Comparison of ENCODE assay signal across 1 cellular context in the genomic region with DNA sequence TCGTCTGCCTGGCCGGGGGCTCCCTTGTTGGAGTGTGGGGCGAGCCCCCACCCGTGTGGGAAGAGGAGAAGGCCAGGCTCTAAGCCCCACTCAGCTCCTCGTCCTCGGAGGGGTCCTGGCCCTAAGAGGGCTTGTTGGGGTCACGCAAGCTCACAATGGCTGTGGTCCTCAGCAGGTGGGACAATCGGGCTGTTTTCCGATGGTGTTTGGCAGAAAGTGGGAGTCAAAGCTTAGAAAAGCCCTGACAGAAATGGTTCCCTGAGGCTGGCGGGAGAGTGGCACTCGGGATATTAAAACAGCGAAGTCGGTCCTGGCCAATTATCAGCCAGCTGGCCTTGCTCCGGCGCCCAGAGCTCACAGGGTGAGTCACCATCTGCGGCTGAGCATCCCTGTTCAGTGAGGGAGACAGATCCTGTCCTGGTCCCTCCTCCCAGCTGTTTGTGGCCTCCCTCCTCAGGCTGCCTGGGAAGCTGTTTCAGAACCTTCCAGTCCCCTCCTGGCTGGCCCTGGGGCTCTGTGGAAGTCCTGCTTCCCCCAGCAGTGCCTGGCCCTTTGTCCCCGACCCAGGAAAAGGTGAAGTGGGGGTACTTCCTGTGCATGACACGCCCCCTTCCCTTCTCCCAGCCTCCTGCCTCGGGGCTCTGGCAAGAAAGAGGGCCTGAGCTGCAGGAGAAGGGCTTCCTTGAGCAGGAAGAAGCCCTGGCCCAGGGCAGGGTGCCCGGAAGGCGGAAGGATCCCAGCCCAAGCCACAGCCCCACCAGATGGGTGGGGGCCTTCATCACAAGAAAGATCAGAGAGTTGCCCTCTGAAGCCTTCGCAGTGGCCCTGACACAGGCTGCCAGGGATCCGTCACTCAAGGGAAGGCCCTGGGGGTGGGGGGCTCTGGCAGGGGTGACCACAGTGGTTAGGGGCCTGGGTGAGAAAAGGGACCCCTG.
TF ChIP-seq lines count a peak whose summit lies in the region.

No MANE protein-coding gene starts in this region.

TF ChIP-seq in H1, 55 proteins besides CTCF, POLR2A, EP300 and RAD21:
- no peak for TF ChIP-seq KDM1A (IDR thresholded peaks at IDR 0.05; ENCODE audit: borderline replicate concordance, low read length)
- no peak for TF ChIP-seq JUN (IDR thresholded peaks at IDR 0.05; ENCODE audit: low read depth, low read length)
- TF ChIP-seq CHD1 (IDR thresholded peaks at IDR 0.05; ENCODE audit: low read depth, low read length): no peak
- no peak for TF ChIP-seq MAX (IDR thresholded peaks at IDR 0.05)
- no peak for TF ChIP-seq SAP30 (IDR thresholded peaks at IDR 0.05; ENCODE audit: insufficient read depth, insufficient replicate concordance, low read length)
- TF ChIP-seq RNF2 (IDR thresholded peaks at IDR 0.05; ENCODE audit: borderline replicate concordance, low read depth, low read length, missing control alignments, poor library complexity, severe bottlenecking): no peak
- TF ChIP-seq SIN3A (conservative IDR thresholded peaks at IDR 0.05 in 1 of 2, IDR thresholded peaks at IDR 0.05 in 1 of 2; ENCODE audit: low read depth in 1 of 2, low read length in 2 of 2): no peak
- TF ChIP-seq SIRT6 (IDR thresholded peaks at IDR 0.05; ENCODE audit: low read length): no peak
- no peak for TF ChIP-seq RFX5 (IDR thresholded peaks at IDR 0.05; ENCODE audit: borderline replicate concordance, low read depth, low read length)
- no peak for TF ChIP-seq CBX5 (IDR thresholded peaks at IDR 0.05; ENCODE audit: low read depth, low read length)
- TF ChIP-seq, protein P1, sequence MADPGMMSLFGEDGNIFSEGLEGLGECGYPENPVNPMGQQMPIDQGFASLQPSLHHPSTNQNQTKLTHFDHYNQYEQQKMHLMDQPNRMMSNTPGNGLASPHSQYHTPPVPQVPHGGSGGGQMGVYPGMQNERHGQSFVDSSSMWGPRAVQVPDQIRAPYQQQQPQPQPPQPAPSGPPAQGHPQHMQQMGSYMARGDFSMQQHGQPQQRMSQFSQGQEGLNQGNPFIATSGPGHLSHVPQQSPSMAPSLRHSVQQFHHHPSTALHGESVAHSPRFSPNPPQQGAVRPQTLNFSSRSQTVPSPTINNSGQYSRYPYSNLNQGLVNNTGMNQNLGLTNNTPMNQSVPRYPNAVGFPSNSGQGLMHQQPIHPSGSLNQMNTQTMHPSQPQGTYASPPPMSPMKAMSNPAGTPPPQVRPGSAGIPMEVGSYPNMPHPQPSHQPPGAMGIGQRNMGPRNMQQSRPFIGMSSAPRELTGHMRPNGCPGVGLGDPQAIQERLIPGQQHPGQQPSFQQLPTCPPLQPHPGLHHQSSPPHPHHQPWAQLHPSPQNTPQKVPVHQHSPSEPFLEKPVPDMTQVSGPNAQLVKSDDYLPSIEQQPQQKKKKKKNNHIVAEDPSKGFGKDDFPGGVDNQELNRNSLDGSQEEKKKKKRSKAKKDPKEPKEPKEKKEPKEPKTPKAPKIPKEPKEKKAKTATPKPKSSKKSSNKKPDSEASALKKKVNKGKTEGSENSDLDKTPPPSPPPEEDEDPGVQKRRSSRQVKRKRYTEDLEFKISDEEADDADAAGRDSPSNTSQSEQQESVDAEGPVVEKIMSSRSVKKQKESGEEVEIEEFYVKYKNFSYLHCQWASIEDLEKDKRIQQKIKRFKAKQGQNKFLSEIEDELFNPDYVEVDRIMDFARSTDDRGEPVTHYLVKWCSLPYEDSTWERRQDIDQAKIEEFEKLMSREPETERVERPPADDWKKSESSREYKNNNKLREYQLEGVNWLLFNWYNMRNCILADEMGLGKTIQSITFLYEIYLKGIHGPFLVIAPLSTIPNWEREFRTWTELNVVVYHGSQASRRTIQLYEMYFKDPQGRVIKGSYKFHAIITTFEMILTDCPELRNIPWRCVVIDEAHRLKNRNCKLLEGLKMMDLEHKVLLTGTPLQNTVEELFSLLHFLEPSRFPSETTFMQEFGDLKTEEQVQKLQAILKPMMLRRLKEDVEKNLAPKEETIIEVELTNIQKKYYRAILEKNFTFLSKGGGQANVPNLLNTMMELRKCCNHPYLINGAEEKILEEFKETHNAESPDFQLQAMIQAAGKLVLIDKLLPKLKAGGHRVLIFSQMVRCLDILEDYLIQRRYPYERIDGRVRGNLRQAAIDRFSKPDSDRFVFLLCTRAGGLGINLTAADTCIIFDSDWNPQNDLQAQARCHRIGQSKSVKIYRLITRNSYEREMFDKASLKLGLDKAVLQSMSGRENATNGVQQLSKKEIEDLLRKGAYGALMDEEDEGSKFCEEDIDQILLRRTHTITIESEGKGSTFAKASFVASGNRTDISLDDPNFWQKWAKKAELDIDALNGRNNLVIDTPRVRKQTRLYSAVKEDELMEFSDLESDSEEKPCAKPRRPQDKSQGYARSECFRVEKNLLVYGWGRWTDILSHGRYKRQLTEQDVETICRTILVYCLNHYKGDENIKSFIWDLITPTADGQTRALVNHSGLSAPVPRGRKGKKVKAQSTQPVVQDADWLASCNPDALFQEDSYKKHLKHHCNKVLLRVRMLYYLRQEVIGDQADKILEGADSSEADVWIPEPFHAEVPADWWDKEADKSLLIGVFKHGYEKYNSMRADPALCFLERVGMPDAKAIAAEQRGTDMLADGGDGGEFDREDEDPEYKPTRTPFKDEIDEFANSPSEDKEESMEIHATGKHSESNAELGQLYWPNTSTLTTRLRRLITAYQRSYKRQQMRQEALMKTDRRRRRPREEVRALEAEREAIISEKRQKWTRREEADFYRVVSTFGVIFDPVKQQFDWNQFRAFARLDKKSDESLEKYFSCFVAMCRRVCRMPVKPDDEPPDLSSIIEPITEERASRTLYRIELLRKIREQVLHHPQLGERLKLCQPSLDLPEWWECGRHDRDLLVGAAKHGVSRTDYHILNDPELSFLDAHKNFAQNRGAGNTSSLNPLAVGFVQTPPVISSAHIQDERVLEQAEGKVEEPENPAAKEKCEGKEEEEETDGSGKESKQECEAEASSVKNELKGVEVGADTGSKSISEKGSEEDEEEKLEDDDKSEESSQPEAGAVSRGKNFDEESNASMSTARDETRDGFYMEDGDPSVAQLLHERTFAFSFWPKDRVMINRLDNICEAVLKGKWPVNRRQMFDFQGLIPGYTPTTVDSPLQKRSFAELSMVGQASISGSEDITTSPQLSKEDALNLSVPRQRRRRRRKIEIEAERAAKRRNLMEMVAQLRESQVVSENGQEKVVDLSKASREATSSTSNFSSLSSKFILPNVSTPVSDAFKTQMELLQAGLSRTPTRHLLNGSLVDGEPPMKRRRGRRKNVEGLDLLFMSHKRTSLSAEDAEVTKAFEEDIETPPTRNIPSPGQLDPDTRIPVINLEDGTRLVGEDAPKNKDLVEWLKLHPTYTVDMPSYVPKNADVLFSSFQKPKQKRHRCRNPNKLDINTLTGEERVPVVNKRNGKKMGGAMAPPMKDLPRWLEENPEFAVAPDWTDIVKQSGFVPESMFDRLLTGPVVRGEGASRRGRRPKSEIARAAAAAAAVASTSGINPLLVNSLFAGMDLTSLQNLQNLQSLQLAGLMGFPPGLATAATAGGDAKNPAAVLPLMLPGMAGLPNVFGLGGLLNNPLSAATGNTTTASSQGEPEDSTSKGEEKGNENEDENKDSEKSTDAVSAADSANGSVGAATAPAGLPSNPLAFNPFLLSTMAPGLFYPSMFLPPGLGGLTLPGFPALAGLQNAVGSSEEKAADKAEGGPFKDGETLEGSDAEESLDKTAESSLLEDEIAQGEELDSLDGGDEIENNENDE (IDR thresholded peaks at IDR 0.05; ENCODE audit: insufficient replicate concordance, low read length): no peak
- TF ChIP-seq SUZ12 (IDR thresholded peaks at IDR 0.05; ENCODE audit: low read length): no peak
- TF ChIP-seq TAF1 (IDR thresholded peaks at IDR 0.05; ENCODE audit: low read depth, low read length): no peak
